In the genomic region with DNA sequence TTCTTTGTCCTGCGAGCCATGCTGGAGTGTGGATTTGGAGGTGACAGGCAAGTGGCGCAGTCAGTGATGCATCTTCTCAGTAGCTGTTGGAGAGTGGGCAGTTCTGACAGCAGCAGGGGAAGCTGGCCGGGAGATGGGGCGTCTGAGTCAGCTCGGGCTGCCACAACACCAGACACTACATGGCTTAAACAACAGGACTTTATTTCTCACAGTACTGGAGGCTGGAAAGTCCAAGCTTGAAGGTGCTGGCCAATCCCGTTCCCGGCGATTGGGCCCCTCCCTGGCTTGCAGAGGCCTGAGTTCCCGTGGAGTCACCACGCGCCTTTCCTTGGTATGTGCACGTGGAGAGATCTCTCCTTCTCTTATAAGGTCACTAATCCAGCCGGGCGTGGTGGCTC, we compare ENCODE assay signal across 11 cellular contexts. TPM values are rescaled to one million over a fixed set of nuclear protein-coding genes. Genes with fewer than 3 reads are reported as not detected.
A peak's percentile ranks its signal among the peaks of the same experiment; 100 is the strongest.
DNase-seq lines count a peak whose midpoint lies in the region; ATAC-seq and TF ChIP-seq lines count a peak whose summit lies in the region.
"Had no signal": no experiment of that assay in that cellular context is flagged by ENCODE, and none has a peak within 500 bp of the region (broad histone marks: within the 10 kb centered on the region; RNA-seq: fewer than 3 reads in every experiment).

No MANE protein-coding gene starts in this region.

- H3K36me3 ChIP-seq in SU-DHL-6 (ENCODE audit: low read length) = no peaks in the 10 kb centered on the region

- H4K20me1 ChIP-seq in SU-DHL-6 (ENCODE audit: low read depth, low read length) = no peaks in the 10 kb centered on the region

- ATAC-seq in foreskin keratinocyte (peak; percentile 37), HG02884 (IDR thresholded peaks at IDR 0.05; ENCODE audit: unreplicated experiment) (no peak)

- H3K4me2 ChIP-seq in SU-DHL-6 (ENCODE audit: low read depth, low read length, poor library complexity, severe bottlenecking) = peak overlapping the region; percentile 13

- H3K9me2 ChIP-seq in SU-DHL-6 (replicated peaks; ENCODE audit: insufficient read depth, low read length) = no peaks in the 10 kb centered on the region

- H3K27me3 ChIP-seq in SU-DHL-6 (ENCODE audit: low read length) (no peaks in the 10 kb centered on the region), foreskin keratinocyte (peaks cover 10% of the 10 kb centered on the region)

- peak overlapping the region; percentile 39 for H3K4me3 Mint-ChIP-seq in activated CD4-positive, alpha-beta T cell treated with anti-CD3 and anti-CD28 coated beads, Interleukin-2, amount 10 ng/mL, durations not matched to agents 24 days and 14 days

- no peaks in the 10 kb centered on the region for H3K4me1 ChIP-seq in foreskin keratinocyte

- no peak for TF ChIP-seq CTCF in SU-DHL-6 (IDR thresholded peaks at IDR 0.05; ENCODE audit: insufficient read depth, low read length, poor library complexity, severe bottlenecking)
- no peak for TF ChIP-seq CTCF in foreskin keratinocyte (conservative IDR thresholded peaks at IDR 0.05)

- intact Hi-C loops in activated CD4-positive, alpha-beta T cell treated with anti-CD3 and anti-CD28 coated beads, Interleukin-2, amount 10 ng/mL, durations not matched to agents 24 days and 14 days (cut with micrococcal nuclease) = no loop called here

- no peak overlapping the region for H3K27ac ChIP-seq in SU-DHL-6 (ENCODE audit: low read depth, low read length)
- no peak overlapping the region for H3K27ac ChIP-seq in foreskin keratinocyte

- H3K27me3 Mint-ChIP-seq in activated CD4-positive, alpha-beta T cell treated with anti-CD3 and anti-CD28 coated beads, Interleukin-2, amount 10 ng/mL, durations not matched to agents 24 days and 14 days = peaks cover 11% of the 10 kb centered on the region

- H2AFZ ChIP-seq in SU-DHL-6 (ENCODE audit: low read depth, low read length, severe bottlenecking) = no peak overlapping the region

- H3K4me1 Mint-ChIP-seq in activated CD4-positive, alpha-beta T cell treated with anti-CD3 and anti-CD28 coated beads, Interleukin-2, amount 10 ng/mL, durations not matched to agents 24 days and 14 days = peaks cover 28% of the 10 kb centered on the region

- H3K9me3 Mint-ChIP-seq in activated CD4-positive, alpha-beta T cell treated with anti-CD3 and anti-CD28 coated beads, Interleukin-2, amount 10 ng/mL, durations not matched to agents 24 days and 14 days = no peaks in the 10 kb centered on the region

- no peaks in the 10 kb centered on the region for H3K9me3 ChIP-seq in SU-DHL-6 (ENCODE audit: insufficient read depth, low read length)

- H3K79me2 ChIP-seq in SU-DHL-6 (ENCODE audit: insufficient read depth, low read length) = no peaks in the 10 kb centered on the region

- H3K4me3 ChIP-seq in SU-DHL-6 (ENCODE audit: insufficient read depth, low read length, poor library complexity, severe bottlenecking) = no peak overlapping the region

- no peak overlapping the region for H3K9ac ChIP-seq in SU-DHL-6 (ENCODE audit: low read length)

- H3K27ac Mint-ChIP-seq in activated CD4-positive, alpha-beta T cell treated with anti-CD3 and anti-CD28 coated beads, Interleukin-2, amount 10 ng/mL, durations not matched to agents 24 days and 14 days = peak overlapping the region; percentile 76

- no peak for DNase-seq in activated CD4-positive, alpha-beta T cell treated with anti-CD3 and anti-CD28 coated beads, Interleukin-2, amount 10 ng/mL, durations not matched to agents 24 days and 14 days
- no peak for DNase-seq in activated CD4-positive, alpha-beta T cell treated with anti-CD3 and anti-CD28 coated beads, Interleukin-2, amount 50 U/mL, for 4 hours
- DNase-seq in foreskin keratinocyte (peak in 1 of 2 donors; percentile 32), superior temporal gyrus (ENCODE audit: extremely low spot score) (peak; percentile 20), dermis blood vessel endothelial cell (no peak)
- DNase-seq in stimulated activated CD4-positive, alpha-beta T cell treated with anti-CD3 and anti-CD28 coated beads, Interleukin-4, amount 100 ng/mL, for 24 hours = no peak
- DNase-seq: activated effector memory CD4-positive, alpha-beta T cell treated with Interleukin-2 at 50 U/mL for 16 hours; GOT3; NCI-H2081 treated with DMSO at 0.1 percent for 48 hours had no signal

- peaks cover 12% of the 10 kb centered on the region for H3F3A ChIP-seq in SU-DHL-6 (ENCODE audit: insufficient read depth)

- H3K36me3 Mint-ChIP-seq in activated CD4-positive, alpha-beta T cell treated with anti-CD3 and anti-CD28 coated beads, Interleukin-2, amount 10 ng/mL, durations not matched to agents 24 days and 14 days (ENCODE audit: low read depth) = no peaks in the 10 kb centered on the region

RNA-seq across cellular contexts. Expression of a gene that starts 16.6 kb away (rescaled TPM):
- total RNA-seq in activated CD4-positive, alpha-beta T cell treated with anti-CD3 and anti-CD28 coated beads, Interleukin-2, amount 10 ng/mL, durations not matched to agents 24 days and 14 days = 10.0 and 10.3 TPM in 2 replicates
- total RNA-seq in foreskin keratinocyte = 10.3 and 11.4 TPM in 2 replicates
- polyA plus RNA-seq in foreskin keratinocyte = 15.0 TPM in 2 replicates
- total RNA-seq in dermis blood vessel endothelial cell = 27.6 and 30.0 TPM in 2 replicates
